Comparison of ENCODE assay signal across 9 cellular contexts in the genomic region with DNA sequence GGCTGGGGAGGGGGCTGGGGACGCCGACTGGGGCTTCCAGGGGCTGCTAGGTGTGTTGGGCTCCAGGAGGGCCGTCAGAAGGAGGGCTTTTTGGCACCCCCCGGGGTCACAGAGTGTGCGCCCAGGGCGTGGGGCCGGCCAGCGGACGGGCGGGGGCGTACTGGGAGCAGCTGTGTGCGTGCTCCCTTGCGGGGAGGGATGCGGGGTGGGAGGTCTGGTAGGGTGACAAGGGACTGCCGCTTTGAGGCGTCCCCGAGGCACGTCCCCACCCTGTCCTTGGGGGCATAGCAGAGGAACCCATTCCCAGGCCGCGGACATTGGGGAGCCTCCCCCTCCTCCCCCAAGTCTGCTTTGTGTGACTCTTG. TPM values are rescaled to one million over a fixed set of nuclear protein-coding genes. Genes with fewer than 3 reads are reported as not detected.
A peak's percentile ranks its signal among the peaks of the same experiment; 100 is the strongest.
DNase-seq lines count a peak whose midpoint lies in the region; ATAC-seq and TF ChIP-seq lines count a peak whose summit lies in the region.
"Had no signal": no experiment of that assay in that cellular context is flagged by ENCODE, and none has a peak within 500 bp of the region (broad histone marks: within the 10 kb centered on the region; RNA-seq: fewer than 3 reads in every experiment).

No MANE protein-coding gene starts in this region.

- no peak overlapping the region for H3K27ac ChIP-seq in DND-41 (ENCODE audit: low read length)
- H3K27ac ChIP-seq in right cardiac atrium (ENCODE audit: low read length): no peak overlapping the region

- H3K27me3 ChIP-seq in DND-41 (ENCODE audit: insufficient read depth, low read length, poor library complexity) (peaks cover 18% of the 10 kb centered on the region), right cardiac atrium (ENCODE audit: control insufficient read depth, insufficient read depth) (no peaks in the 10 kb centered on the region)

- intact Hi-C loops in right cardiac atrium (cut with DNase I) (no loop called here), sciatic nerve (cut with DNase I) (no loop called here)

- peak overlapping the region in 1 of 2 experiments; percentile 56; a peak in 1 of 4 replicates for H3K4me3 ChIP-seq in DND-41 (ENCODE audit: low read depth in 1 of 2, low read length in 2 of 2)
- H3K4me3 ChIP-seq in right cardiac atrium (ENCODE audit: low read length): peak overlapping the region; percentile 81

- no peaks in the 10 kb centered on the region for H3K79me2 ChIP-seq in DND-41 (ENCODE audit: insufficient read depth, low read length)

- H3K9ac ChIP-seq in DND-41 (ENCODE audit: low read depth, low read length): no peak overlapping the region; the same call in 1 of the 2 replicates

- H3K4me2 ChIP-seq in DND-41 (ENCODE audit: insufficient read depth, low read length): peak overlapping the region; percentile 83

- 14% methylated on average over 20 of the region's 20 CpGs for WGBS in right cardiac atrium

- peaks cover 27% of the 10 kb centered on the region for H4K20me1 ChIP-seq in DND-41 (ENCODE audit: insufficient read depth, low read length)

- TF ChIP-seq CTCF in DND-41 (IDR thresholded peaks at IDR 0.05; ENCODE audit: borderline replicate concordance, extremely low read depth, low read length, poor library complexity, severe bottlenecking): no peak

- no peak overlapping the region for H2AFZ ChIP-seq in DND-41 (ENCODE audit: low read depth, low read length)

- peaks cover 59% of the 10 kb centered on the region for H3K4me1 ChIP-seq in DND-41 (ENCODE audit: insufficient read depth, low read length)
- H3K4me1 ChIP-seq in right cardiac atrium (ENCODE audit: control insufficient read depth, insufficient read depth, low read length): peaks cover 6% of the 10 kb centered on the region

- no peaks in the 10 kb centered on the region for H3K36me3 ChIP-seq in DND-41 (ENCODE audit: insufficient read depth, low read length)

- ATAC-seq in DND-41 (ENCODE audit: insufficient read depth, low read depth) (no peak), right cardiac atrium (no peak), sciatic nerve (no peak), GM18517 (IDR thresholded peaks at IDR 0.05; ENCODE audit: unreplicated experiment) (no peak)

- no peak for DNase-seq in DND-41
- peak; percentile 41 for DNase-seq in NCI-H69 (lab: John Stamatoyannopoulos, UW)
- DNase-seq in right cardiac atrium: peak in 1 of 3 donors; percentile 71
- peak; percentile 60 for DNase-seq in sciatic nerve (ENCODE audit: low spot score)
- DNase-seq in stimulated activated CD4-positive, alpha-beta T cell treated with anti-CD3 and anti-CD28 coated beads, Interleukin-4, amount 100 ng/mL, for 1 hour: no peak
- DNase-seq in stimulated activated CD4-positive, alpha-beta T cell treated with anti-CD3 and anti-CD28 coated beads, Interleukin-2, amount 100 ng/mL, for 48 hours: no peak
- no peak for DNase-seq in C1 segment of cervical spinal cord (lab: John Stamatoyannopoulos, UW)
- DNase-seq: NK-92 treated with Interleukin-12 subunit alpha and Interleukin-12 subunit beta, amount 100 ng/mL, for 24 hours had no signal

- H3K9me3 ChIP-seq in DND-41 (ENCODE audit: insufficient read depth, low read length, severe bottlenecking) (no peaks in the 10 kb centered on the region), right cardiac atrium (ENCODE audit: control insufficient read depth, low read length) (no peaks in the 10 kb centered on the region)

RNA-seq across cellular contexts. Expression of gene FOXO6, which starts 1.1 kb away (rescaled TPM):
- total RNA-seq in right cardiac atrium: 1 to 10 TPM; 1.9 to 7.0 (median 5.3) TPM
- polyA plus RNA-seq in right cardiac atrium: 1.1 TPM
- total RNA-seq in sciatic nerve: 1.7 TPM

Comparison
In these comparisons a context has a peak if more than half of its experiments do, and no peak if none do; other contexts are left out.
1. DNase-seq: peak in NCI-H69 (single experiment) and sciatic nerve (single experiment); none in DND-41 (single experiment), stimulated activated CD4-positive, alpha-beta T cell treated with anti-CD3 and anti-CD28 coated beads, Interleukin-4, amount 100 ng/mL, for 1 hour (single experiment), stimulated activated CD4-positive, alpha-beta T cell treated with anti-CD3 and anti-CD28 coated beads, Interleukin-2, amount 100 ng/mL, for 48 hours (0 of 2) and C1 segment of cervical spinal cord (0 of 14).